In the genomic region with DNA sequence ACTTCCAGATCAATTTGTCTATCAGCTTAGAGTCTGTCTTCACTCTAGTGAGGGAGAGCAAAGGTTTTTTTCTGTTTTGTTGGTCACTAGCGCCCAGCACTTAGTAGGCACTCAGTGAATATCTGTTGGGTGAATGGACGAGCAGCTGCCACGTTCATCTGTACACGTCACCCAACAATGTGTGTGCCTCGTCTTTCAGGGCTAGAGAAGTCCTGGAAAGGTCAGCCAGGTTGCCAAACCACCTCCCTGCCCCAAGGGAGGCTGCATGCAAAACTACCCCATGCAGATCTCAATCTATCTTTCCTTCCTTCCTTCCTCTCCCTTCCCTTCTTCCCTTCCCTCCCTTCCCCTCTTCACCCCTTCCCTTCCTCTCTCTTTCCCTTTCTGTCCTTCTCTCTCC, we compare ENCODE assay signal across 31 cellular contexts.
A peak's percentile ranks its signal among the peaks of the same experiment; 100 is the strongest.
DNase-seq lines count a peak whose midpoint lies in the region; ATAC-seq and TF ChIP-seq lines count a peak whose summit lies in the region.
"Had no signal": no experiment of that assay in that cellular context is flagged by ENCODE, and none has a peak within 500 bp of the region (broad histone marks: within the 10 kb centered on the region; RNA-seq: fewer than 3 reads in every experiment).

No MANE protein-coding gene starts in this region.

- no peak overlapping the region for H4K8ac ChIP-seq in neuronal stem cell (ENCODE audit: low read depth, low read length)

- H2BK12ac ChIP-seq in neuronal stem cell (ENCODE audit: low read length): no peak overlapping the region

- peak overlapping the region; percentile 22 for H4K91ac ChIP-seq in neuronal stem cell (ENCODE audit: low read depth, low read length, poor library complexity)

- no peak overlapping the region for H2AK5ac ChIP-seq in neuronal stem cell (ENCODE audit: low read depth, low read length)

- H3K27ac ChIP-seq in cingulate gyrus (ENCODE audit: low read depth, low read length) (peak overlapping the region; percentile 29), neuronal stem cell (replicated peaks; ENCODE audit: low read length) (no peak overlapping the region), transverse colon (no peak overlapping the region)
- H3K27ac ChIP-seq: adrenal gland, cardiac muscle cell, gastroesophageal sphincter, GM23248, hepatocyte, left lung, psoas muscle, VCaP had no signal

- intact Hi-C loops in transverse colon (cut with DNase I; ENCODE audit: low total_unique reads): no loop called here

- H3K9ac ChIP-seq in neuronal stem cell (ENCODE audit: low read depth, low read length, poor library complexity): no peak overlapping the region
- H3K9ac ChIP-seq: GM23248 had no signal

- H2BK5ac ChIP-seq in neuronal stem cell (ENCODE audit: low read length): no peak overlapping the region

- ATAC-seq in HG02642 (IDR thresholded peaks at IDR 0.05; ENCODE audit: poor library complexity, unreplicated experiment): no peak
- ATAC-seq: activated T-cell treated with anti-CD3 and anti-CD28 coated beads, Interleukin-2, amount 50 U/mL, for 4 hours; gastroesophageal sphincter; left lung; psoas muscle had no signal

- no peak overlapping the region for H3K4ac ChIP-seq in neuronal stem cell (ENCODE audit: low read length)

- H3K36me3 ChIP-seq in neuronal stem cell (replicated peaks in 1 of 2; ENCODE audit: control insufficient read depth in 2 of 2, insufficient read depth in 2 of 2, low read length in 2 of 2): no peaks in the 10 kb centered on the region
- no peaks in the 10 kb centered on the region for H3K36me3 ChIP-seq in transverse colon
- H3K36me3 ChIP-seq: adrenal gland, cardiac muscle cell, gastroesophageal sphincter, left lung had no signal

- no peaks in the 10 kb centered on the region for H3K79me1 ChIP-seq in neuronal stem cell (ENCODE audit: low read depth, low read length)

- no peak overlapping the region for H2AFZ ChIP-seq in neuronal stem cell (ENCODE audit: low read length)
- H2AFZ ChIP-seq: GM23248, hepatocyte had no signal

- no CpG with 5 or more reads among the region's 5 CpGs for WGBS in neuronal stem cell (ENCODE audit: extremely low coverage in 2 of 2, insufficient read length in 2 of 2, insufficient replicate concordance in 1 of 2), 2 donors
- WGBS in transverse colon (ENCODE audit: low coverage in 1 of 2), 2 donors: 72% methylated on average over 5 of the region's 5 CpGs; no CpG with 5 or more reads in 1 of the 2 donors

- peaks cover 2 to 4% of the 10 kb centered on the region in 2 donors for H3K9me3 ChIP-seq in neuronal stem cell (replicated peaks in 1 of 2; ENCODE audit: control insufficient read depth in 2 of 2, insufficient read depth in 1 of 2, low read depth in 1 of 2, low read length in 2 of 2)
- H3K9me3 ChIP-seq in transverse colon: no peaks in the 10 kb centered on the region
- H3K9me3 ChIP-seq: adrenal gland, left lung, psoas muscle had no signal

- no peak overlapping the region for H3K4me3 ChIP-seq in neuronal stem cell (ENCODE audit: low read length in 2 of 2)
- no peak overlapping the region for H3K4me3 ChIP-seq in transverse colon
- H3K4me3 ChIP-seq: adrenal gland, cardiac muscle cell, gastroesophageal sphincter, GM23248, hepatocyte, left lung, psoas muscle had no signal

- H3K27me3 ChIP-seq in neuronal stem cell (ENCODE audit: control insufficient read depth in 3 of 3, insufficient read depth in 3 of 3, low read depth in 1 of 3, low read length in 3 of 3) (no peaks in the 10 kb centered on the region), transverse colon (no peaks in the 10 kb centered on the region)
- H3K27me3 ChIP-seq: adrenal gland, cardiac muscle cell, hepatocyte, left lung had no signal

- TF ChIP-seq EP300 in transverse colon (IDR thresholded peaks at IDR 0.05; ENCODE audit: low read depth): no peak

- no peak overlapping the region for H3K4me2 ChIP-seq in neuronal stem cell (ENCODE audit: insufficient read depth, low read length, poor library complexity, severe bottlenecking)
- H3K4me2 ChIP-seq: hepatocyte had no signal

- in situ Hi-C loops in transverse colon (cut with MboI; ENCODE audit: low pct_ligation_motif_present in 1 of 4, low pct_unique_long_range_greater_than_20kb in 1 of 4, low sequenced_read_pairs in 3 of 4): no loop called here

- peaks cover 0 to 12% of the 10 kb centered on the region in 2 donors for H3K4me1 ChIP-seq in neuronal stem cell (ENCODE audit: control insufficient read depth in 2 of 2, insufficient read depth in 1 of 2, low read depth in 1 of 2, low read length in 2 of 2)
- peaks cover 4 to 54% (median 37%) of the 10 kb centered on the region in 4 donors for H3K4me1 ChIP-seq in transverse colon
- H3K4me1 ChIP-seq: adrenal gland, gastroesophageal sphincter, psoas muscle had no signal

- no peak overlapping the region for H3K18ac ChIP-seq in neuronal stem cell (ENCODE audit: low read length)

- no peak for TF ChIP-seq CTCF in transverse colon (IDR thresholded peaks at IDR 0.05)

- DNase-seq in activated effector memory CD4-positive, alpha-beta T cell treated with anti-CD3 and anti-CD28 coated beads, Interleukin-2, amount 50 U/mL, for 16 hours: peak; percentile 10
- no peak for DNase-seq in activated effector memory CD4-positive, alpha-beta T cell treated with Interleukin-2 at 50 U/mL for 16 hours
- DNase-seq in neuronal stem cell (ENCODE audit: low spot score): no peak
- no peak for DNase-seq in NCI-H345 treated with DMSO at 0.1 percent for 48 hours (lab: John Stamatoyannopoulos, UW; ENCODE audit: unreplicated experiment)
- DNase-seq in cerebellum (ENCODE audit: low spot score): no peak
- DNase-seq in transverse colon: no peak
- DNase-seq: 8988T; activated CD4-positive, alpha-beta T cell treated with anti-CD3 and anti-CD28 coated beads for 4 hours; activated naive CD4-positive, alpha-beta T cell treated with Interleukin-2 at 50 U/mL for 16 hours; activated T-cell treated with anti-CD3 and anti-CD28 coated beads, Interleukin-2, amount 50 U/mL, for 4 hours; adrenal gland; cortex of kidney; endodermal cell; HFFc6; left lung; mesendoderm; naive B cell; NCI-H1092; NCI-H187; NCI-H2171 treated with DMSO at 0.1 percent for 48 hours; NCI-H524 treated with DMSO at 0.1 percent for 48 hours; nucleus accumbens; psoas muscle; SHP77 treated with DMSO at 0.1 percent for 48 hours had no signal

- H2BK15ac ChIP-seq in neuronal stem cell (ENCODE audit: low read length): no peak overlapping the region

- no peak overlapping the region for H3K14ac ChIP-seq in neuronal stem cell (ENCODE audit: low read length)

- H2BK120ac ChIP-seq in neuronal stem cell (ENCODE audit: low read depth, low read length): no peak overlapping the region

- no peak overlapping the region for H3K23ac ChIP-seq in neuronal stem cell (ENCODE audit: low read depth, low read length, poor library complexity)

- no peak for TF ChIP-seq POLR2A in transverse colon (IDR thresholded peaks at IDR 0.05)
